17 cellular contexts compared by ENCODE assay signal in the genomic region with DNA sequence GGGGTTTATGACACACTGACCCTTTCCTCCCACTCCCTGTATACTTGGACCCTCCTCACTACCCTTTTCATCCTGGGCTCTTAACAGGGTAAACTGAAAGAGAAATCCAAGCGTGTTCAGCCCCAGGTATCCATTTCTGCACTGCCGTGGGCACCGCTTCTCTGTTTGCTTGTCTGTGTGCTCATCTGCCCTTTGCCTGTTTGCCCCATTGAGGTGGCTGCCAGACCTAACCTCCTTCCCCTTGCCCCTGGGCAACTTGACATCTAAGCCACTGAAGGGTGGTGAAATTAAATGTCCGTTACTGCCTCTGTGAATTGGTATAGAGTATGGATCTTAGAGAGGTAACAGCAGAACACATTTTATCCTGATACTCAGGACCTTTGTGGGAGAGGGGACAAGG. TPM values are rescaled to one million over a fixed set of nuclear protein-coding genes. Genes with fewer than 3 reads are reported as not detected.
"Had no signal": no experiment of that assay in that cellular context is flagged by ENCODE, and none has a peak within 500 bp of the region (broad histone marks: within the 10 kb centered on the region; RNA-seq: fewer than 3 reads in every experiment).

No MANE protein-coding gene starts in this region.

- H3K9me3 ChIP-seq: ovary, SJSA1, testis, upper lobe of right lung had no signal

- H3K36me3 ChIP-seq: cardiac muscle cell, ovary had no signal

- ATAC-seq: activated naive CD4-positive, alpha-beta T cell treated with anti-CD3 and anti-CD28 coated beads, Interleukin-2, amount 50 U/mL, for 72 hours; activated T-cell treated with anti-CD3 and anti-CD28 coated beads, Interleukin-2, amount 50 U/mL, for 4 hours; naive thymus-derived CD4-positive, alpha-beta T cell; stimulated activated naive CD8-positive, alpha-beta T cell treated with anti-CD3 and anti-CD28 coated beads, Interleukin-15, Interleukin-2, amounts not matched to agents 100 U/mL and 50 U/mL, for 24 hours; upper lobe of right lung had no signal

- DNase-seq: activated CD4-positive, alpha-beta memory T cell treated with anti-CD3 and anti-CD28 coated beads, Interleukin-2, amount 10 ng/mL, durations not matched to agents 7 days and 5 days; activated gamma-delta T cell; activated T-cell treated with anti-CD3 and anti-CD28 coated beads, Interleukin-2, amount 50 U/mL, for 4 hours; effector CD4-positive, alpha-beta T cell; foreskin fibroblast; immature natural killer cell; naive thymus-derived CD4-positive, alpha-beta T cell; ovary; stimulated activated CD4-positive, alpha-beta T cell treated with anti-CD3 and anti-CD28 coated beads, Interleukin-15, amount 100 ng/mL, for 24 hours; stimulated activated CD4-positive, alpha-beta T cell treated with anti-CD3 and anti-CD28 coated beads, Interleukin-4, amount 100 ng/mL, for 24 hours; stimulated activated naive CD8-positive, alpha-beta T cell treated with anti-CD3 and anti-CD28 coated beads, Interleukin-15, Interleukin-2, amounts not matched to agents 100 U/mL and 50 U/mL, for 24 hours; testis; upper lobe of right lung had no signal

- H3K4me3 ChIP-seq: cardiac muscle cell, ovary, SJSA1, testis, upper lobe of right lung had no signal

- H3K4me1 ChIP-seq: SJSA1, upper lobe of right lung had no signal

- H3K27me3 ChIP-seq: cardiac muscle cell, ovary, SJSA1, testis, upper lobe of right lung had no signal

- H3K27ac ChIP-seq: cardiac muscle cell, ovary, SJSA1, testis, upper lobe of right lung, VCaP had no signal

RNA-seq across cellular contexts. Expression of a gene that starts 40.5 kb away (rescaled TPM):
- total RNA-seq: SJSA1 had no signal
- polyA plus RNA-seq: immature natural killer cell had no signal
